In the genomic region with DNA sequence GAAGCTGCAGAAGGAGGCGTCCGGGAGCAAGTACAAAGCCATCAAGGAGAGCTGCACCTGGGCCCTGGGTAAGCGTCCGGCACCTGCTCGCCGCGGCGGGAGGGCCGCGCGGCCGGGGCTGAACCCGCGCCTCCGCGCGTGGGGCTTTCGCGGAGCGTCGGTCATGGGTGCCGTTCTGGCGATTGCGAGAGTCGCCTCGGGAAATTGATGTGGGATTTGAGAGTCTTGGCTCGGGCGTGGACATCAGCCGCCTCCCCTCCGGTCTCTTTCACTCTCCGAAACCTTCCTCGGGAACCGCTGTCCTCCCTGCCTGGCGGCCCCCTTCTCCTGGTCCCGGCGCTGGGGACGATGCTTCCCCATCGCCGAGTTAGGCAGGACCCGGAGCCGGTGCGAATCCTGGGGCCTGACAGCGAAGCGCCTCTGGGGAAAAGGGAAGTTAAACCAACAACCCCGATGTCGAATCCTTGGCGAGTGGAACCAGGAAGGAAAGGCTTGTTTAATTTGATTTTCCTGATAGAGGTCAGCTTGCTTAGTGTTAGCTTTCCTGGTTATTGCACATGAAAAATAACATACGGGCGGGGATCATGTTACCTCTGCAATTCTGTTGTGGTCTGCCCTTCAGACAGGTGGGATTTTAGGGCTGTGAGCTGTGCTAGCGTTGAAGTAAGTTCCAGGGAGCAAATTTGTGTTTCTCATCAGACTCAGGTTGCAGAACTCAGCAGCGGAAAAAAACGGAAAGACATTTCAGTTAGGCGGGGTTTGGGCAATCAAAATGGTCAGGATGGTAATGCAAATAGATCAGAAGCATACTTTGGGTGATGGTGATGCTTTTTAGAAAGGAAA, we compare ENCODE assay signal across 1 cellular context.
TF ChIP-seq lines count a peak whose summit lies in the region.

No MANE protein-coding gene starts in this region.

TF ChIP-seq in HEK293T, 16 proteins besides CTCF, POLR2A, EP300 and RAD21 (continued from another document):
- no peak for TF ChIP-seq PKNOX1 (IDR thresholded peaks at IDR 0.05)
- TF ChIP-seq NFRKB (IDR thresholded peaks at IDR 0.05): no peak
- no peak for TF ChIP-seq TARDBP (IDR thresholded peaks at IDR 0.05)
